Comparison of ENCODE assay signal across 9 cellular contexts in the genomic region with DNA sequence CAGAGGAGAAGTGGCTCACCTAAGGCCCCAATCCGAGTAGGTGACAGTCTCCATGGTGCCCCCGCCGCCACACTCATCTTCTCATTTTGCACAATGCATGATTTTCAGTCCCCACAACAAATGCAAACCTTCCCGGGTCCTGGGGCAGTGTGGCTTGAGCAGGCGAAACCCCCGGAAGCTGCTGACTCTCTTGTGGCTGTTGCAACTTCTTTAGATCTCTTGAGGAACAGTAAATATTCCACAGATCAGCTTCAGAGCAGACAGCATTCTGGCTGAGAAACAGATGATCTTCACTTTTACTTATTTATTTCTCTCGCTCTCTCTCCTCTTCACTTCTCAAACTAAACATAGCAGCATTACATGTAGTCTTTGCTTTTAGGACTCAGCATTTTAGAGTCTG. TPM values are rescaled to one million over a fixed set of nuclear protein-coding genes. Genes with fewer than 3 reads are reported as not detected.
DNase-seq lines count a peak whose midpoint lies in the region; ATAC-seq and TF ChIP-seq lines count a peak whose summit lies in the region.
"Had no signal": no experiment of that assay in that cellular context is flagged by ENCODE, and none has a peak within 500 bp of the region (broad histone marks: within the 10 kb centered on the region; RNA-seq: fewer than 3 reads in every experiment).

No MANE protein-coding gene starts in this region.

- DNase-seq in heart right ventricle: no peak
- DNase-seq in left cardiac atrium: no peak
- no peak for DNase-seq in colonic mucosa
- no peak for DNase-seq in neural crest cell (ENCODE audit: low read depth, low spot score)
- no peak for DNase-seq in uterus
- no peak for DNase-seq in NCI-H187 (lab: John Stamatoyannopoulos, UW)
- DNase-seq: stimulated activated naive CD4-positive, alpha-beta T cell treated with Interleukin-2 at 50 U/mL for 16 hours had no signal

- no peaks in the 10 kb centered on the region for H3K27me3 ChIP-seq in heart right ventricle
- no peaks in the 10 kb centered on the region for H3K27me3 ChIP-seq in colonic mucosa
- H3K27me3 ChIP-seq in uterus: no peaks in the 10 kb centered on the region

- H3K4me3 Mint-ChIP-seq in neural crest cell: no peak overlapping the region

- H3K9me3 Mint-ChIP-seq in neural crest cell: no peaks in the 10 kb centered on the region

- no peak for TF ChIP-seq POLR2A in uterus (IDR thresholded peaks at IDR 0.05)

- intact Hi-C loops in heart right ventricle (cut with DNase I): loop anchor here in 1 of 10 donors (2.0 kb wide), 2 partner anchors 46 to 54 kb away; no protein-coding TSS in a partner anchor
- intact Hi-C loops in left cardiac atrium (cut with DNase I): no loop called here
- intact Hi-C loops in colonic mucosa (cut with DNase I): no loop called here
- intact Hi-C loops in uterus (cut with DNase I; ENCODE audit: low total_unique reads): no loop called here

- H3K9me3 ChIP-seq in heart right ventricle: no peaks in the 10 kb centered on the region
- no peaks in the 10 kb centered on the region for H3K9me3 ChIP-seq in colonic mucosa
- no peaks in the 10 kb centered on the region for H3K9me3 ChIP-seq in uterus

- ATAC-seq in heart right ventricle: no peak
- ATAC-seq in left cardiac atrium: no peak
- no peak for ATAC-seq in HG03045 (IDR thresholded peaks at IDR 0.05; ENCODE audit: unreplicated experiment)
- ATAC-seq in GM21390 (IDR thresholded peaks at IDR 0.05; ENCODE audit: unreplicated experiment): no peak

- no peak for TF ChIP-seq CTCF in heart right ventricle (IDR thresholded peaks at IDR 0.05)
- no peak for TF ChIP-seq CTCF in colonic mucosa (IDR thresholded peaks at IDR 0.05)
- TF ChIP-seq CTCF in neural crest cell (conservative IDR thresholded peaks at IDR 0.05): no peak
- no peak for TF ChIP-seq CTCF in uterus (IDR thresholded peaks at IDR 0.05)

- no peaks in the 10 kb centered on the region for H3K36me3 ChIP-seq in heart right ventricle
- no peaks in the 10 kb centered on the region for H3K36me3 ChIP-seq in colonic mucosa
- no peaks in the 10 kb centered on the region for H3K36me3 ChIP-seq in uterus

- peaks cover 46 to 92% (median 80%) of the 10 kb centered on the region in 9 donors for H3K4me1 ChIP-seq in heart right ventricle
- H3K4me1 ChIP-seq in colonic mucosa: peaks cover 11% of the 10 kb centered on the region
- peaks cover 10 to 46% of the 10 kb centered on the region in 2 donors for H3K4me1 ChIP-seq in uterus

- no peaks in the 10 kb centered on the region for H3K36me3 Mint-ChIP-seq in neural crest cell (ENCODE audit: low read depth)

- H3K27ac ChIP-seq in heart right ventricle (peak overlapping the region in 9 of 10 donors; percentile 81 to 95 (median 90)), colonic mucosa (peak overlapping the region; percentile 22), uterus (peak overlapping the region; percentile 88 to 93)

- peaks cover 81% of the 10 kb centered on the region for H3K4me1 Mint-ChIP-seq in neural crest cell

- H3K4me3 ChIP-seq in heart right ventricle: peak overlapping the region in 6 of 10 donors; percentile 22 to 35 (median 29)
- H3K4me3 ChIP-seq in colonic mucosa: no peak overlapping the region
- no peak overlapping the region for H3K4me3 ChIP-seq in uterus

- no peaks in the 10 kb centered on the region for H3K27me3 Mint-ChIP-seq in neural crest cell (ENCODE audit: low read depth)

- H3K27ac Mint-ChIP-seq in neural crest cell (ENCODE audit: unreplicated experiment): peak overlapping the region; percentile 40

- H3K9ac ChIP-seq in colonic mucosa (ENCODE audit: low read depth in 2 of 2, low read length in 2 of 2): no peak overlapping the region

- WGBS in heart right ventricle, 2 donors: 51 to 62% methylated on average over 7 of the region's 7 CpGs

RNA-seq across cellular contexts. Expression of gene ASAP2, which starts 51.9 kb away (rescaled TPM):
- total RNA-seq in heart right ventricle (10 to 100 TPM in 9 of 10 donors, 1 to 10 TPM in 1; 9.9 to 16.2 (median 11.8) TPM), left cardiac atrium (10 to 100 TPM; 13.4 to 18.2 TPM), colonic mucosa (10 to 100 TPM; 58.1 to 61.7 TPM), neural crest cell (48.6 and 51.8 TPM in 2 replicates), uterus (10 to 100 TPM; 24.3 to 55.5 (median 31.3) TPM)
- polyA plus RNA-seq in heart right ventricle: 10 to 100 TPM in 1 of 2 donors, 1 to 10 TPM in 1; 5.4 to 17.3 TPM

Comparison
In these comparisons a context has a peak if more than half of its experiments do, and no peak if none do; other contexts are left out.
1. H3K27ac ChIP-seq: peak in every context shown above with its lines; median percentile 90 in uterus; 90 in heart right ventricle; 22 in colonic mucosa.
2. H3K4me3 ChIP-seq: peak in heart right ventricle (6 of 10); none in colonic mucosa (single experiment) and uterus (0 of 2).